Comparison of ENCODE assay signal across 13 cellular contexts in genomic region chr2:16475581-16475980, GRCh38.
"Had no signal": no experiment of that assay in that cellular context is flagged by ENCODE, and none has a peak within 500 bp of the region (broad histone marks: within the 10 kb centered on the region; RNA-seq: fewer than 3 reads in every experiment).

No MANE protein-coding gene starts in this region.

- DNase-seq: activated CD4-positive, alpha-beta T cell treated with anti-CD3 and anti-CD28 coated beads for 1 hour; activated CD4-positive, alpha-beta T cell treated with anti-CD3 and anti-CD28 coated beads, Interleukin-2, amount 50 U/mL, for 48 hours; activated CD8-positive, alpha-beta memory T cell treated with anti-CD3 and anti-CD28 coated beads, Interleukin-2, amount 10 ng/mL, durations not matched to agents 7 days and 5 days; activated effector memory CD4-positive, alpha-beta T cell treated with Interleukin-2 at 50 U/mL for 16 hours; activated T-cell treated with anti-CD3 and anti-CD28 coated beads, Interleukin-2, amount 50 U/mL, for 24 hours; amygdala; left cardiac atrium; stimulated activated CD4-positive, alpha-beta T cell treated with anti-CD3 and anti-CD28 coated beads, Interleukin-2, amount 100 ng/mL, for 24 hours; stimulated activated naive CD4-positive, alpha-beta T cell treated with Interleukin-2 at 50 U/mL for 16 hours had no signal

- H3K4me1 ChIP-seq: gastroesophageal sphincter had no signal

- H3K27ac ChIP-seq: gastroesophageal sphincter had no signal

- H3K27me3 ChIP-seq: gastroesophageal sphincter had no signal

- H3K4me3 ChIP-seq: gastroesophageal sphincter had no signal

- H3K9me3 ChIP-seq: gastroesophageal sphincter had no signal

- H3K36me3 ChIP-seq: gastroesophageal sphincter had no signal

- ATAC-seq: activated CD8-positive, alpha-beta memory T cell treated with anti-CD3 and anti-CD28 coated beads, Interleukin-2, amount 10 ng/mL, durations not matched to agents 7 days and 5 days; gastroesophageal sphincter; left cardiac atrium; natural killer cell treated with Interleukin-12 subunit alpha and Interleukin-12 subunit beta and Interleukin-15 and Interleukin-18, amount 100 ng/mL, for 72 hours; sciatic nerve had no signal

- FAIRE-seq: endothelial cell of umbilical vein had no signal
